1 cellular context compared by ENCODE assay signal in genomic region chrX:153719701-153720100, GRCh38.
TF ChIP-seq lines count a peak whose summit lies in the region.

No MANE protein-coding gene starts in this region.

TF ChIP-seq in HepG2, 621 proteins besides CTCF, POLR2A, EP300 and RAD21:
- TF ChIP-seq ZNF557 (CRISPR knock-in tag; IDR thresholded peaks at IDR 0.05) (no peak), TCF7 (IDR thresholded peaks at IDR 0.05; ENCODE audit: low read depth) (peak; percentile 29; the same call in 1 of the 2 replicates), ZZZ3 (CRISPR knock-in tag; IDR thresholded peaks at IDR 0.05; ENCODE audit: borderline replicate concordance) (no peak), PRDM10 (CRISPR knock-in tag; IDR thresholded peaks at IDR 0.05; ENCODE audit: low read depth) (no peak), ERF (CRISPR knock-in tag; IDR thresholded peaks at IDR 0.05) (no peak)
TF ChIP-seq in HepG2: peak in this region for 1.
